ENCODE assay signal across 10 cellular contexts in the genomic region with DNA sequence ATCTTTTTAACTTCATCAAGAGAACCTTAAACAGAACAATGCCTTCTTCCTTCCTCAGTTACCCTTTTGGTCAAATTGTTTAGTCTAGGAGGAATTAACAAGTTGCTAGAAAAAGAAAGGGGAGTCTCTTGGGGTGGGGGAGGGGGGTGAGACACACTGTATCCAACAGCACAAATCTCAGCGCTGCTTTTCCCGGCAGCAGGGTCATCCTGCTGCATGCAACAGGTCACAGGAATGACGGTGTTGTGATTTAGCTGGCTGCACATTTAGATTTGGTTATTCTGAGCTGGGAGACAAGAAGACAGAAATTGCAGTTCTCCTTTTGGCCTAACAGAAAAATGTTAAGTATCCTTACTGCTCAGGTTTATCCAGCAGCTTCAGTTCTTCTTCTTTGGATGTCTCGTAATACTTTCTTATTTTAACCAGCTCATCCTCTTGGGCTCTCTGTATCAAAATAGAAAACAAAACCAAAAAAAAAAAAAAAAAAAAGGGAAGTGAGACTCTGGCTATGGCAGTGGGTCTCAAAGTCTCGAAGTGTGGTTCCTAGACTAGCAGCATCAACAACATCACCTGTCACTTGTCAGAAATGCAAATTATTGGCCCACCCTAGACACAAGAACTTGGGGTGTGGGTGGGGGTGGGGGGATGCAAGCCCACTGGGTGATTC.
DNase-seq lines count a peak whose midpoint lies in the region; ATAC-seq, FAIRE-seq and TF ChIP-seq lines count a peak whose summit lies in the region.
"Had no signal": no experiment of that assay in that cellular context is flagged by ENCODE, and none has a peak within 500 bp of the region (broad histone marks: within the 10 kb centered on the region; RNA-seq: fewer than 3 reads in every experiment).

No MANE protein-coding gene starts in this region.

- FAIRE-seq in H54 (lab: Jason Lieb, UNC): no peak
- FAIRE-seq in frontal cortex (lab: Jason Lieb, UNC): no peak

- TF ChIP-seq POLR2A in H54 (IDR thresholded peaks at IDR 0.05; ENCODE audit: low read depth, low read length): no peak

- DNase-seq in EH (ENCODE audit: low read depth) (peak; percentile 77), glomerular visceral epithelial cell (ENCODE audit: extremely low spot score) (peak; percentile 20), H54 (ENCODE audit: insufficient read length, low spot score) (no peak), SK-N-DZ (ENCODE audit: low spot score) (no peak), SW480 (ENCODE audit: low spot score) (no peak), frontal cortex (ENCODE audit: low spot score in 2 of 2) (no peak)
- DNase-seq: DND-41, heart left ventricle had no signal

- peak; percentile 83 for ATAC-seq in GM21526 (IDR thresholded peaks at IDR 0.05; ENCODE audit: low FRiP score, unreplicated experiment)
- ATAC-seq in HG03565 (IDR thresholded peaks at IDR 0.05; ENCODE audit: unreplicated experiment): peak; percentile 84

Comparison
In these comparisons a context has a peak if more than half of its experiments do, and no peak if none do; other contexts are left out.
1. DNase-seq: peak in EH (single experiment) and glomerular visceral epithelial cell (single experiment); none in H54 (single experiment), SK-N-DZ (single experiment), SW480 (single experiment) and frontal cortex (0 of 2).